Comparison of ENCODE assay signal across 8 cellular contexts in the genomic region with DNA sequence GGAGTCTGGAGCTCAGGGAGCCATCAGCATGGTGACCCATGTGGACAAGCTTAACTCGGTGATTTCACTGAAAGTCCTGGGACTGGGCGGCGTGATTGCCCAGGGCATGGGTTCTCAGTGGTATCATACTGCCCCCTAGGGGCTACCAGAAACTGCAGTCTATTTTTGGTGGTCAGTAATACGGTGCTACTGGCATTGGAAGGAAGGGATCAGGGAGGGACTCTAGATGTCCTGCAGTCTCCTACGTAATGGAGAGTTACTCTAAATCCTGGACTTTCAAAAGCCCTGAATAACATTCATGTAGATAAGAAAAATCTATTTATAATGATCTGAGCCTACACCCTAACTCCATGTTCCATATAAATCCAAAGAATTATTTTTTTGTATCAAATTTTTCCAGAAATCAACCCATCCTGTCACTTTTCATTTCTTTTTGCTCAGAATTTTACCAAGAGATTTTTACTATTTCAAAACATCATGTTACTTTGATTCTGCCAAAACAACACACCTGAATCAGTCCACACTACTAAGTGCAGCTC. TPM values are rescaled to one million over a fixed set of nuclear protein-coding genes. Genes with fewer than 3 reads are reported as not detected.
DNase-seq lines count a peak whose midpoint lies in the region; ATAC-seq, FAIRE-seq and TF ChIP-seq lines count a peak whose summit lies in the region.

No MANE protein-coding gene starts in this region.

- no peak overlapping the region for H2BK120ac ChIP-seq in mesendoderm (ENCODE audit: low read depth, low read length)

- H3K36me3 ChIP-seq in HEK293 (ENCODE audit: control insufficient read depth in 2 of 2, insufficient read depth in 1 of 2, low read length in 2 of 2) (peaks cover 3 to 26% of the 10 kb centered on the region in 2 experiments; a peak in 2 of 3 replicates), mesendoderm (ENCODE audit: control insufficient read depth, insufficient read depth, low read length) (no peaks in the 10 kb centered on the region), testis (ENCODE audit: low read depth, missing control alignments) (no peaks in the 10 kb centered on the region)

- no peak for FAIRE-seq in D721Med (lab: Jason Lieb, UNC)
- FAIRE-seq in endometrium (lab: Jason Lieb, UNC): peak; percentile 43

- no peaks in the 10 kb centered on the region for H3K79me1 ChIP-seq in mesendoderm (ENCODE audit: low read length)

- H2BK15ac ChIP-seq in mesendoderm (replicated peaks; ENCODE audit: low read depth): no peak overlapping the region

- TF ChIP-seq POLR2A in testis (IDR thresholded peaks at IDR 0.05): no peak

- peak; percentile 77 for TF ChIP-seq CTCF in D721Med (IDR thresholded peaks at IDR 0.05; ENCODE audit: insufficient read depth, missing control alignments)
- peak; percentile 80; the same call in 1 of the 2 replicates for TF ChIP-seq CTCF in HEK293 (tag by site-specific recombination; IDR thresholded peaks at IDR 0.05)
- TF ChIP-seq CTCF in testis (IDR thresholded peaks at IDR 0.05): peak; percentile 81 to 85 (median 84)

- intact Hi-C loops in testis (cut with DNase I; ENCODE audit: low total_unique reads): loop anchor here (10.0 kb wide), 1 partner anchor 55 kb away; no protein-coding TSS in a partner anchor

- H4K8ac ChIP-seq in mesendoderm (ENCODE audit: low read depth, low read length): no peak overlapping the region

- H4K5ac ChIP-seq in mesendoderm (ENCODE audit: low read length): no peak overlapping the region

- POLR2A ChIA-PET in HEK293 (lab: Yijun Ruan, JAX): interaction anchor here (0.7 to 1.0 kb wide), 2 partner anchors 70 to 199 kb away, joined by 3 read pairs; no protein-coding TSS in a partner anchor

- CTCF ChIA-PET in HEK293 (lab: Yijun Ruan, JAX): interaction anchor here (0.5 to 5.2 kb wide), 73 partner anchors 8 to 1757 kb away, joined by 3 to 51 read pairs (median 4); partner anchors contain the start of gene NDUFS5

- ATAC-seq in HG02884 (IDR thresholded peaks at IDR 0.05; ENCODE audit: unreplicated experiment): no peak

- H3K9me3 ChIP-seq in HEK293 (ENCODE audit: control insufficient read depth, insufficient read depth, low read depth, low read length) (no peaks in the 10 kb centered on the region), testis (no peaks in the 10 kb centered on the region)

- H3K27ac ChIP-seq in HEK293 (ENCODE audit: extremely low read depth, low read depth, low read length) (no peak overlapping the region), mesendoderm (ENCODE audit: low read depth, low read length) (no peak overlapping the region), testis (no peak overlapping the region)

- H3K4me2 ChIP-seq in mesendoderm (ENCODE audit: low read length): no peak overlapping the region

- H3K4me3 ChIP-seq in HEK293 (ENCODE audit: low read depth, low read length): no peak overlapping the region
- no peak overlapping the region for H3K4me3 ChIP-seq in mesendoderm (ENCODE audit: low read length)
- no peak overlapping the region for H3K4me3 ChIP-seq in testis

- H3K23ac ChIP-seq in mesendoderm (ENCODE audit: low read length): no peak overlapping the region

- WGBS in mesendoderm (ENCODE audit: extremely low coverage, insufficient coverage, low lambda C conversion rate): no CpG with 5 or more reads among the region's 5 CpGs
- 15 to 43% methylated on average over 5 of the region's 5 CpGs for WGBS in testis, 2 donors

- H3K79me2 ChIP-seq in mesendoderm (ENCODE audit: control insufficient read depth, insufficient read depth, low read length): no peaks in the 10 kb centered on the region

- DNase-seq in D721Med (ENCODE audit: insufficient read length, low spot score) (peak; percentile 55), NCI-H446 treated with DMSO at 0.1 percent for 48 hours (lab: John Stamatoyannopoulos, UW) (peak; percentile 50), mesendoderm (peak; percentile 83), testis (peak; percentile 84)
- DNase-seq in activated CD4-positive, alpha-beta T cell treated with anti-CD3 and anti-CD28 coated beads for 4 hours: peak; percentile 33 to 44

- no peak overlapping the region for H2AK5ac ChIP-seq in mesendoderm (ENCODE audit: low read length)

- no peak overlapping the region for H2BK5ac ChIP-seq in mesendoderm (ENCODE audit: low read length)

- H3K56ac ChIP-seq in mesendoderm (ENCODE audit: low read length): no peak overlapping the region

- H3K18ac ChIP-seq in mesendoderm (ENCODE audit: low read length): no peak overlapping the region

- no peaks in the 10 kb centered on the region for H3K4me1 ChIP-seq in HEK293 (ENCODE audit: control insufficient read depth, insufficient read depth, low read length)
- no peaks in the 10 kb centered on the region for H3K4me1 ChIP-seq in mesendoderm (ENCODE audit: control insufficient read depth, low read depth, low read length)
- H3K4me1 ChIP-seq in testis: no peaks in the 10 kb centered on the region

- H3K27me3 ChIP-seq in mesendoderm (ENCODE audit: insufficient read depth, low read length, poor library complexity) (no peaks in the 10 kb centered on the region), testis (no peaks in the 10 kb centered on the region)

- H3K9ac ChIP-seq in mesendoderm (ENCODE audit: low read length): no peak overlapping the region

- no peak overlapping the region for H3K4ac ChIP-seq in mesendoderm (ENCODE audit: low read depth, low read length)

TF ChIP-seq in HEK293, 187 proteins besides CTCF, POLR2A, EP300 and RAD21:
- TF ChIP-seq ZNF10 (tag by site-specific recombination; IDR thresholded peaks at IDR 0.05) (0 out of 2 replicates have a peak, but pooled peaks have one; percentile 50), GFI1B (tag by site-specific recombination; IDR thresholded peaks at IDR 0.05) (0 out of 2 replicates have a peak, but pooled peaks have one; percentile 9), BCL6B (tag by site-specific recombination; IDR thresholded peaks at IDR 0.05) (no peak), SP7 (tag by site-specific recombination; IDR thresholded peaks at IDR 0.05) (peak; percentile 11; the same call in 1 of the 2 replicates), ZNF16 (tag by site-specific recombination; IDR thresholded peaks at IDR 0.05; ENCODE audit: low read depth) (no peak), ZNF654 (tag by site-specific recombination; IDR thresholded peaks at IDR 0.05; ENCODE audit: low read depth) (peak; percentile 86), ZNF214 (tag by site-specific recombination; IDR thresholded peaks at IDR 0.05; ENCODE audit: borderline replicate concordance) (no peak), ZFP41 (tag by site-specific recombination; IDR thresholded peaks at IDR 0.05; ENCODE audit: borderline replicate concordance) (no peak), ZNF660 (tag by site-specific recombination; IDR thresholded peaks at IDR 0.05) (peak; percentile 84; the same call in 1 of the 2 replicates), ZBTB26 (tag by site-specific recombination; optimal IDR thresholded peaks at IDR 0.05) (no peak), MYNN (tag by site-specific recombination; IDR thresholded peaks at IDR 0.05; ENCODE audit: borderline replicate concordance) (no peak), ZNF266 (tag by site-specific recombination; IDR thresholded peaks at IDR 0.05; ENCODE audit: low read depth) (no peak), ZNF530 (tag by site-specific recombination; IDR thresholded peaks at IDR 0.05; ENCODE audit: low read depth) (no peak), ZNF394 (tag by site-specific recombination; IDR thresholded peaks at IDR 0.05; ENCODE audit: borderline replicate concordance) (no peak), SP2 (tag by site-specific recombination; IDR thresholded peaks at IDR 0.05) (no peak)
- TF ChIP-seq, protein P1, sequence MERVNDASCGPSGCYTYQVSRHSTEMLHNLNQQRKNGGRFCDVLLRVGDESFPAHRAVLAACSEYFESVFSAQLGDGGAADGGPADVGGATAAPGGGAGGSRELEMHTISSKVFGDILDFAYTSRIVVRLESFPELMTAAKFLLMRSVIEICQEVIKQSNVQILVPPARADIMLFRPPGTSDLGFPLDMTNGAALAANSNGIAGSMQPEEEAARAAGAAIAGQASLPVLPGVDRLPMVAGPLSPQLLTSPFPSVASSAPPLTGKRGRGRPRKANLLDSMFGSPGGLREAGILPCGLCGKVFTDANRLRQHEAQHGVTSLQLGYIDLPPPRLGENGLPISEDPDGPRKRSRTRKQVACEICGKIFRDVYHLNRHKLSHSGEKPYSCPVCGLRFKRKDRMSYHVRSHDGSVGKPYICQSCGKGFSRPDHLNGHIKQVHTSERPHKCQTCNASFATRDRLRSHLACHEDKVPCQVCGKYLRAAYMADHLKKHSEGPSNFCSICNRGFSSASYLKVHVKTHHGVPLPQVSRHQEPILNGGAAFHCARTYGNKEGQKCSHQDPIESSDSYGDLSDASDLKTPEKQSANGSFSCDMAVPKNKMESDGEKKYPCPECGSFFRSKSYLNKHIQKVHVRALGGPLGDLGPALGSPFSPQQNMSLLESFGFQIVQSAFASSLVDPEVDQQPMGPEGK (tag by site-specific recombination; IDR thresholded peaks at IDR 0.05): 0 out of 2 replicates have a peak, but pooled peaks have one; percentile 27

RNA-seq across cellular contexts. Expression of gene PABPC4, which starts 37.3 kb away (rescaled TPM):
- polyA plus RNA-seq in mesendoderm (2013, experiment 1 of 2): 308 TPM
- polyA plus RNA-seq in mesendoderm (2013, experiment 2 of 2): 298 TPM
- total RNA-seq in testis: 100 to 1,000 TPM; 407 to 411 TPM
- polyA plus RNA-seq in testis (ENCODE audit: insufficient read depth, low read depth, low replicate concordance): 229 TPM

RNA-seq across cellular contexts. Expression of gene BMP8A, which starts 47.9 kb away (rescaled TPM):
- polyA plus RNA-seq in mesendoderm (2013, experiment 1 of 2): 0.03 TPM
- polyA plus RNA-seq in mesendoderm (2013, experiment 2 of 2): 0.03 TPM
- total RNA-seq in testis: 10 to 100 TPM in 1 of 2 donors, 1 to 10 TPM in 1; 5.6 to 15.0 TPM
- 4.3 TPM for polyA plus RNA-seq in testis (ENCODE audit: insufficient read depth, low read depth, low replicate concordance)
